18 cellular contexts compared by ENCODE assay signal in genomic region chr1:22461100-22461499, GRCh38.
"Had no signal": no experiment of that assay in that cellular context is flagged by ENCODE, and none has a peak within 500 bp of the region (broad histone marks: within the 10 kb centered on the region; RNA-seq: fewer than 3 reads in every experiment).

No MANE protein-coding gene starts in this region.

- H3K27me3 ChIP-seq: colonic mucosa, foreskin keratinocyte, neural progenitor cell, ovary, right atrium auricular region, tibial artery, upper lobe of right lung, vagina had no signal

- DNase-seq: colonic mucosa; effector CD4-positive, alpha-beta T cell; endodermal cell; foreskin keratinocyte; immature natural killer cell; left cardiac atrium; mammary epithelial cell; nucleus accumbens; ovary; stimulated activated CD4-positive, alpha-beta T cell treated with anti-CD3 and anti-CD28 coated beads, Interleukin-2, amount 100 ng/mL, for 48 hours; stimulated activated naive CD8-positive, alpha-beta T cell treated with anti-CD3 and anti-CD28 coated beads, Interleukin-15, Interleukin-2, amounts not matched to agents 100 U/mL and 50 U/mL, for 24 hours; tibial artery; upper lobe of right lung had no signal

- H3K27ac ChIP-seq: colonic mucosa, foreskin keratinocyte, neural progenitor cell, ovary, right atrium auricular region, tibial artery, upper lobe of right lung, vagina had no signal

- H3K4me1 ChIP-seq: colonic mucosa, foreskin keratinocyte had no signal

- H3K36me3 ChIP-seq: colonic mucosa, neural progenitor cell, ovary, right atrium auricular region, tibial artery, upper lobe of right lung, vagina had no signal

- H3K9ac ChIP-seq: neural progenitor cell had no signal

- H3K9me3 ChIP-seq: colonic mucosa, ovary, right atrium auricular region, tibial artery, upper lobe of right lung, vagina had no signal

- ATAC-seq: foreskin keratinocyte; left cardiac atrium; natural killer cell treated with Interleukin-12 subunit alpha and Interleukin-12 subunit beta and Interleukin-15 and Interleukin-18, amount 100 ng/mL, for 72 hours; stimulated activated naive CD8-positive, alpha-beta T cell treated with anti-CD3 and anti-CD28 coated beads, Interleukin-15, Interleukin-2, amounts not matched to agents 100 U/mL and 50 U/mL, for 24 hours; upper lobe of right lung had no signal

- H3K4me2 ChIP-seq: neural progenitor cell, smooth muscle cell had no signal

- H2AFZ ChIP-seq: neural progenitor cell had no signal

- H3K4me3 ChIP-seq: colonic mucosa, neural progenitor cell, ovary, right atrium auricular region, smooth muscle cell, tibial artery, upper lobe of right lung, vagina had no signal
